Comparison of ENCODE assay signal across 26 cellular contexts in the genomic region with DNA sequence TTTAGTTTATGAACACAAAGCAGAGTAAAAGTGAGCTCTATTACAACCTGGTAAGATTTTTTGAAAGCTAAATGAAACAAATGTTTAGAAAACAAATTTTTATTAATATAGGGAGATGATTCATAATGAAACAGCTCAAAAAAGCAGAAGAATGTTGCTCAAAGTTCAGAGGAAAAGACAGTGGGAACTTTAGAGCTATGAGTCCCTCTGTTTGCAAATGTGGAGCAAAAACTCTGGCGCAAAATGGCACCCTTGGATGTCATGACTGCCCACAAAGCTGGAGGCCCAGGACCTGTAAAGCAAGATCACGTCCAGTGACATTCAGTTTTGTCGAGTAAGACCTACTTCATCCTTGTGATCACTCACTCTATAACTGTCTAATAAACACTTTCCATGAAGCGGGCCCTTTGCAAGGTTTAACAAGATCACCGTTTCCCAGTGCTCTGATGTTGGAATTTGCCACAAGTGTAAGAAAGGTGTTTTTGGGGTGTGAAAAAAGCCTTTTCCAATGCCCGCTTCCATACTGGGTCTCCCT. TPM values are rescaled to one million over a fixed set of nuclear protein-coding genes. Genes with fewer than 3 reads are reported as not detected.
DNase-seq lines count a peak whose midpoint lies in the region; ATAC-seq and TF ChIP-seq lines count a peak whose summit lies in the region.
"Had no signal": no experiment of that assay in that cellular context is flagged by ENCODE, and none has a peak within 500 bp of the region (broad histone marks: within the 10 kb centered on the region; RNA-seq: fewer than 3 reads in every experiment).

No MANE protein-coding gene starts in this region.

- H3K27ac ChIP-seq in brain microvascular endothelial cell, result no peak overlapping the region
- H3K27ac ChIP-seq: adrenal gland, esophagus squamous epithelium, HL-60, left lung, neural progenitor cell, testis had no signal

- peak; percentile 14 for DNase-seq in SIG-M5 treated with dmso at 0.1 percent for 504 hours (lab: John Stamatoyannopoulos, UW; ENCODE audit: unreplicated experiment)
- no peak for DNase-seq in SIG-M5 (lab: John Stamatoyannopoulos, UW)
- DNase-seq in brain microvascular endothelial cell, result peak; percentile 11
- no peak for DNase-seq in amniotic stem cell (lab: John Stamatoyannopoulos, UW)
- no peak for DNase-seq in lower leg skin (ENCODE audit: low spot score in 2 of 2)
- DNase-seq in SKM-1 treated with dmso at 0.1 percent for 144 hours (lab: John Stamatoyannopoulos, UW; ENCODE audit: unreplicated experiment), result no peak
- DNase-seq: 8988T; activated effector memory CD4-positive, alpha-beta T cell treated with Interleukin-2 at 50 U/mL for 16 hours; adrenal gland; C1 segment of cervical spinal cord; caudate nucleus; esophagus squamous epithelium; glutamatergic neuron; left lung; NCI-H1417; NCI-H524 treated with DMSO at 0.1 percent for 48 hours; SJCRH30; stimulated activated CD4-positive, alpha-beta T cell treated with anti-CD3 and anti-CD28 coated beads, Interleukin-12 subunit alpha, Interleukin-12 subunit beta, amount 100 ng/mL, for 4 hours; T-helper 2 cell; testis had no signal

- H3K4me3 ChIP-seq in brain microvascular endothelial cell (ENCODE audit: low read depth, low read length), result no peak overlapping the region
- H3K4me3 ChIP-seq in lower leg skin (ENCODE audit: low read depth, poor library complexity, severe bottlenecking), result no peak overlapping the region
- H3K4me3 ChIP-seq: adrenal gland, esophagus squamous epithelium, K562, left lung, neural progenitor cell, SJCRH30, testis had no signal

- no peak for TF ChIP-seq POLR2A in lower leg skin (IDR thresholded peaks at IDR 0.05)

- no peak for TF ChIP-seq CTCF in brain microvascular endothelial cell (IDR thresholded peaks at IDR 0.05; ENCODE audit: low read depth, low read length, missing control alignments)
- no peak for TF ChIP-seq CTCF in lower leg skin (IDR thresholded peaks at IDR 0.05)

- H3K27me3 ChIP-seq in brain microvascular endothelial cell (replicated peaks), result no peaks in the 10 kb centered on the region
- H3K27me3 ChIP-seq: adrenal gland, left lung, neural progenitor cell, SJCRH30, testis had no signal

- H3K36me3 ChIP-seq in brain microvascular endothelial cell (replicated peaks), result no peaks in the 10 kb centered on the region
- H3K36me3 ChIP-seq: adrenal gland, esophagus squamous epithelium, left lung, neural progenitor cell, SJCRH30 had no signal

- intact Hi-C loops in lower leg skin (cut with DNase I; ENCODE audit: low total_unique reads), result no loop called here

- in situ Hi-C loops in brain microvascular endothelial cell (cut with HindIII; ENCODE audit: low pct_ligation_motif_present, low sequenced_read_pairs), result loop anchor here (25.0 kb wide), 1 partner anchor 302 kb away; the partner anchor contains the start of gene KMO

- WGBS in lower leg skin, 2 donors, result 92 to 93% methylated on average over 6 of the region's 6 CpGs

- ATAC-seq in HG03342 (IDR thresholded peaks at IDR 0.05; ENCODE audit: unreplicated experiment) (peak; percentile 61), GM19035 (IDR thresholded peaks at IDR 0.05; ENCODE audit: unreplicated experiment) (no peak)
- ATAC-seq: activated CD4-positive, CD25-positive, alpha-beta regulatory T cell treated with anti-CD3 and anti-CD28 coated beads, Interleukin-2, amount 50 U/mL, for 24 hours; K562 had no signal

RNA-seq across cellular contexts. Expression of gene EXO1, which starts 9.1 kb away (rescaled TPM):
- total RNA-seq in lower leg skin, result 1 to 10 TPM in 1 of 4 donors, under 1 TPM in 1, not detected in 2; 0.52 to 1.2 TPM

Comparison
In these comparisons a context has a peak if more than half of its experiments do, and no peak if none do; other contexts are left out.
1. DNase-seq: peak in SIG-M5 treated with dmso at 0.1 percent for 504 hours (single experiment) and brain microvascular endothelial cell (single experiment); none in SIG-M5 (single experiment), amniotic stem cell (single experiment), lower leg skin (0 of 2) and SKM-1 treated with dmso at 0.1 percent for 144 hours (single experiment).